Comparison of ENCODE assay signal across 9 cellular contexts in genomic region chr17:63439682-63440081, GRCh38. TPM values are rescaled to one million over a fixed set of nuclear protein-coding genes. Genes with fewer than 3 reads are reported as not detected.
DNase-seq lines count a peak whose midpoint lies in the region; ATAC-seq lines count a peak whose summit lies in the region.
"Had no signal": no experiment of that assay in that cellular context is flagged by ENCODE, and none has a peak within 500 bp of the region (broad histone marks: within the 10 kb centered on the region; RNA-seq: fewer than 3 reads in every experiment).

No MANE protein-coding gene starts in this region.

- ATAC-seq in GM19463 (IDR thresholded peaks at IDR 0.05; ENCODE audit: unreplicated experiment), result no peak
- no peak for ATAC-seq in HG03520 (IDR thresholded peaks at IDR 0.05; ENCODE audit: unreplicated experiment)

- in situ Hi-C loops in ACHN (cut with HindIII; ENCODE audit: low pct_ligation_motif_present, low pct_unique_long_range_greater_than_20kb, low sequenced_read_pairs), result no loop called here

- DNase-seq in AG08395 (ENCODE audit: low spot score), result peak; percentile 51
- DNase-seq in HT1080 (ENCODE audit: low read depth), result peak; percentile 60
- peak; percentile 50 for DNase-seq in medulla oblongata (ENCODE audit: extremely low spot score)
- DNase-seq in HCEC 1CT, result no peak
- DNase-seq in ACHN, result no peak
- DNase-seq: NCI-H2081 had no signal

- peak overlapping the region; percentile 8 for H3K27ac ChIP-seq in angular gyrus (ENCODE audit: low read depth, low read length)

RNA-seq across cellular contexts. Expression of gene CYB561, which starts 6.4 kb away (rescaled TPM):
- 0.70 and 3.2 TPM in 2 replicates for total RNA-seq in HT1080 (2014; rRNA removed; shearing (Covaris generic))
- 4.5 and 4.9 TPM in 2 replicates for polyA plus RNA-seq in HT1080 (2015; cell fraction: cytosol; rRNA removed)
- 2.8 and 4.4 TPM in 2 replicates for polyA plus RNA-seq in HT1080 (2015; cell fraction: nucleus; rRNA removed)

RNA-seq across cellular contexts. Expression of gene ACE, which starts 37.2 kb away (rescaled TPM):
- not detected in 2 replicates for total RNA-seq in HT1080 (2014; rRNA removed; shearing (Covaris generic))
- polyA plus RNA-seq in HT1080 (2015; cell fraction: cytosol; rRNA removed), result 0.07 and 0.19 TPM in 2 replicates
- polyA plus RNA-seq in HT1080 (2015; cell fraction: nucleus; rRNA removed), result 0.12 and 0.29 TPM in 2 replicates

Comparison
In these comparisons a context has a peak if more than half of its experiments do, and no peak if none do; other contexts are left out.
1. DNase-seq: peak in AG08395 (single experiment), HT1080 (single experiment) and medulla oblongata (single experiment); none in HCEC 1CT (single experiment) and ACHN (single experiment).